9 cellular contexts compared by ENCODE assay signal in genomic region chr13:76667551-76667950, GRCh38.
DNase-seq lines count a peak whose midpoint lies in the region; ATAC-seq and TF ChIP-seq lines count a peak whose summit lies in the region.
"Had no signal": no experiment of that assay in that cellular context is flagged by ENCODE, and none has a peak within 500 bp of the region (broad histone marks: within the 10 kb centered on the region; RNA-seq: fewer than 3 reads in every experiment).

No MANE protein-coding gene starts in this region.

- H2AFZ ChIP-seq in mesenchymal stem cell (ENCODE audit: low read depth, low read length), result no peak overlapping the region

- H3K4me3 Mint-ChIP-seq in CD8-positive, alpha-beta T cell, result no peak overlapping the region
- H3K4me3 Mint-ChIP-seq: activated naive CD4-positive, alpha-beta T cell treated with anti-CD3 and anti-CD28 coated beads, Interleukin-2, amount 50 U/mL, for 24 hours had no signal

- ATAC-seq in CD8-positive, alpha-beta T cell, result peak; percentile 36

- H4K8ac ChIP-seq in mesenchymal stem cell (ENCODE audit: low read length), result no peak overlapping the region

- no peaks in the 10 kb centered on the region for H3K36me3 Mint-ChIP-seq in CD8-positive, alpha-beta T cell
- H3K36me3 Mint-ChIP-seq: activated naive CD4-positive, alpha-beta T cell treated with anti-CD3 and anti-CD28 coated beads, Interleukin-2, amount 50 U/mL, for 24 hours had no signal

- no peaks in the 10 kb centered on the region for H3K27me3 ChIP-seq in CD8-positive, alpha-beta T cell (ENCODE audit: insufficient read depth, low read length)
- H3K27me3 ChIP-seq in mesenchymal stem cell (ENCODE audit: control insufficient read depth in 1 of 2, insufficient read depth in 1 of 2, low read length in 2 of 2), result no peaks in the 10 kb centered on the region
- no peaks in the 10 kb centered on the region for H3K27me3 ChIP-seq in effector memory CD4-positive, alpha-beta T cell (replicated peaks; ENCODE audit: control insufficient read depth, insufficient read depth, low read length, poor library complexity, severe bottlenecking)

- no peak overlapping the region for H2BK120ac ChIP-seq in mesenchymal stem cell (ENCODE audit: low read depth, low read length)

- TF ChIP-seq CTCF in CD8-positive, alpha-beta T cell (IDR thresholded peaks at IDR 0.05), result no peak
- peak; percentile 32 for TF ChIP-seq CTCF in astrocyte of the cerebellum (IDR thresholded peaks at IDR 0.05; ENCODE audit: low read depth, low read length, missing control alignments)

- no peak overlapping the region for H3K18ac ChIP-seq in mesenchymal stem cell (ENCODE audit: low read depth in 1 of 2, low read length in 2 of 2)

- no peak overlapping the region for H3K4me3 ChIP-seq in CD8-positive, alpha-beta T cell (ENCODE audit: low read depth, low read length)
- H3K4me3 ChIP-seq in astrocyte of the cerebellum (ENCODE audit: low read depth, low read length) (no peak overlapping the region), mesenchymal stem cell (ENCODE audit: insufficient read depth in 1 of 2, low read depth in 1 of 2, low read length in 2 of 2) (no peak overlapping the region)
- H3K4me3 ChIP-seq in effector memory CD4-positive, alpha-beta T cell (ENCODE audit: insufficient read depth, low read depth, low read length, poor library complexity, severe bottlenecking), result no peak overlapping the region

- H3K27ac ChIP-seq in CD8-positive, alpha-beta T cell (ENCODE audit: low read depth, low read length), result no peak overlapping the region
- H3K27ac ChIP-seq in mesenchymal stem cell (ENCODE audit: low read length, poor library complexity, severe bottlenecking), result no peak overlapping the region
- H3K27ac ChIP-seq in effector memory CD4-positive, alpha-beta T cell (ENCODE audit: insufficient read depth, low read length, poor library complexity, severe bottlenecking), result no peak overlapping the region

- no peak overlapping the region for H2BK15ac ChIP-seq in mesenchymal stem cell (ENCODE audit: low read depth, poor library complexity, severe bottlenecking)

- in situ Hi-C loops in astrocyte of the cerebellum (cut with HindIII; ENCODE audit: low sequenced_read_pairs), result no loop called here

- no peak overlapping the region for H4K91ac ChIP-seq in mesenchymal stem cell (ENCODE audit: low read length)

- intact Hi-C loops in CD8-positive, alpha-beta T cell (cut with DNase I, micrococcal nuclease), result loop anchor here (1.0 to 5.0 kb wide), 5 partner anchors 220 to 315 kb away; partner anchors contain the start of gene KCTD12 (in 1 of the 2)

- no peaks in the 10 kb centered on the region for H3K36me3 ChIP-seq in CD8-positive, alpha-beta T cell (ENCODE audit: insufficient read depth, low read length)
- H3K36me3 ChIP-seq in mesenchymal stem cell (ENCODE audit: control insufficient read depth in 1 of 2, insufficient read depth in 2 of 2, low read depth in 1 of 2, low read length in 2 of 2), result no peaks in the 10 kb centered on the region
- no peaks in the 10 kb centered on the region for H3K36me3 ChIP-seq in effector memory CD4-positive, alpha-beta T cell (ENCODE audit: control insufficient read depth, insufficient read depth, low read length)

- CTCF ChIA-PET in CD8-positive, alpha-beta T cell (lab: Charles Lee), result interaction anchor here (0.7 to 4.2 kb wide), 17 partner anchors 11 to 314 kb away, joined by 3 to 63 read pairs (median 4); partner anchors contain the start of gene KCTD12

- no peak overlapping the region for H3K27ac Mint-ChIP-seq in CD8-positive, alpha-beta T cell
- H3K27ac Mint-ChIP-seq: activated naive CD4-positive, alpha-beta T cell treated with anti-CD3 and anti-CD28 coated beads, Interleukin-2, amount 50 U/mL, for 24 hours had no signal

- no peaks in the 10 kb centered on the region for H3K79me1 ChIP-seq in mesenchymal stem cell (replicated peaks; ENCODE audit: low read length, poor library complexity, severe bottlenecking)

- H3K9me3 Mint-ChIP-seq in CD8-positive, alpha-beta T cell, result no peaks in the 10 kb centered on the region
- H3K9me3 Mint-ChIP-seq: activated naive CD4-positive, alpha-beta T cell treated with anti-CD3 and anti-CD28 coated beads, Interleukin-2, amount 50 U/mL, for 24 hours had no signal

- no peaks in the 10 kb centered on the region for H3K4me1 ChIP-seq in CD8-positive, alpha-beta T cell (ENCODE audit: insufficient read depth, low read length)
- H3K4me1 ChIP-seq in mesenchymal stem cell (ENCODE audit: control insufficient read depth, insufficient read depth, low read depth, low read length), result peaks cover 3% of the 10 kb centered on the region
- no peaks in the 10 kb centered on the region for H3K4me1 ChIP-seq in effector memory CD4-positive, alpha-beta T cell (ENCODE audit: control insufficient read depth, insufficient read depth, low read length, poor library complexity, severe bottlenecking)

- DNase-seq in CD8-positive, alpha-beta T cell, result peak in 2 of 7 experiments; percentile 5 to 20
- DNase-seq in HPDE6-E6E7 (ENCODE audit: extremely low spot score), result peak; percentile 17
- DNase-seq in astrocyte of the cerebellum (ENCODE audit: low read depth), result peak; percentile 43
- peak; percentile 72 for DNase-seq in mesenchymal stem cell
- DNase-seq in stimulated activated naive CD4-positive, alpha-beta T cell treated with Interleukin-2 at 50 U/mL for 16 hours (lab: John Stamatoyannopoulos, UW), result no peak
- no peak for DNase-seq in effector memory CD4-positive, alpha-beta T cell
- DNase-seq in putamen (ENCODE audit: low spot score), result no peak
- no peak for DNase-seq in KG1 (lab: John Stamatoyannopoulos, UW)

- H3K4me1 Mint-ChIP-seq in CD8-positive, alpha-beta T cell (ENCODE audit: low read depth), result no peaks in the 10 kb centered on the region
- H3K4me1 Mint-ChIP-seq: activated naive CD4-positive, alpha-beta T cell treated with anti-CD3 and anti-CD28 coated beads, Interleukin-2, amount 50 U/mL, for 24 hours had no signal

- no peak overlapping the region for H2AK5ac ChIP-seq in mesenchymal stem cell (ENCODE audit: low read length, severe bottlenecking)

- no peaks in the 10 kb centered on the region for H3K9me3 ChIP-seq in CD8-positive, alpha-beta T cell (ENCODE audit: low read length)
- H3K9me3 ChIP-seq in mesenchymal stem cell (ENCODE audit: control insufficient read depth, low read length), result no peaks in the 10 kb centered on the region
- no peaks in the 10 kb centered on the region for H3K9me3 ChIP-seq in effector memory CD4-positive, alpha-beta T cell (ENCODE audit: control insufficient read depth, low read length)

- H3K4me2 ChIP-seq in mesenchymal stem cell (ENCODE audit: low read length, poor library complexity, severe bottlenecking), result no peak overlapping the region

- H2BK12ac ChIP-seq in mesenchymal stem cell (ENCODE audit: low read length in 2 of 2), result no peak overlapping the region

- no peak overlapping the region for H3K23ac ChIP-seq in mesenchymal stem cell (ENCODE audit: low read length in 2 of 2)

- H3K4ac ChIP-seq in mesenchymal stem cell (ENCODE audit: low read depth in 1 of 2, low read length in 2 of 2), result no peak overlapping the region

- no peaks in the 10 kb centered on the region for H3K27me3 Mint-ChIP-seq in CD8-positive, alpha-beta T cell (ENCODE audit: low read depth)
- H3K27me3 Mint-ChIP-seq: activated naive CD4-positive, alpha-beta T cell treated with anti-CD3 and anti-CD28 coated beads, Interleukin-2, amount 50 U/mL, for 24 hours had no signal

- no peak overlapping the region for H3K14ac ChIP-seq in mesenchymal stem cell (ENCODE audit: low read length in 2 of 2)

- POLR2A ChIA-PET in CD8-positive, alpha-beta T cell (lab: Charles Lee), result interaction anchor here (0.9 to 2.8 kb wide), 3 partner anchors 10 to 238 kb away, joined by 3 to 14 read pairs (median 4); partner anchors contain the start of gene KCTD12

- peak overlapping the region; percentile 71 for H3K9ac ChIP-seq in mesenchymal stem cell (ENCODE audit: low read length)

- H2BK5ac ChIP-seq in mesenchymal stem cell (ENCODE audit: low read depth, low read length, poor library complexity, severe bottlenecking), result no peak overlapping the region

Comparison
In these comparisons a context has a peak if more than half of its experiments do, and no peak if none do; other contexts are left out.
1. DNase-seq: peak in HPDE6-E6E7 (single experiment), astrocyte of the cerebellum (single experiment) and mesenchymal stem cell (single experiment); none in stimulated activated naive CD4-positive, alpha-beta T cell treated with Interleukin-2 at 50 U/mL for 16 hours (single experiment), effector memory CD4-positive, alpha-beta T cell (0 of 3), putamen (single experiment) and KG1 (single experiment).